In genomic region chr5:71533142-71533541, GRCh38 we compare ENCODE assay signal across 13 cellular contexts. TPM values are rescaled to one million over a fixed set of nuclear protein-coding genes. Genes with fewer than 3 reads are reported as not detected.
DNase-seq lines count a peak whose midpoint lies in the region; ATAC-seq, FAIRE-seq and TF ChIP-seq lines count a peak whose summit lies in the region.
"Had no signal": no experiment of that assay in that cellular context is flagged by ENCODE, and none has a peak within 500 bp of the region (broad histone marks: within the 10 kb centered on the region; RNA-seq: fewer than 3 reads in every experiment).

No MANE protein-coding gene starts in this region.

- no peaks in the 10 kb centered on the region for H3K27me3 Mint-ChIP-seq in activated CD8-positive, alpha-beta memory T cell treated with anti-CD3 and anti-CD28 coated beads, Interleukin-2, amount 10 ng/mL, durations not matched to agents 7 days and 5 days
- peaks cover 2% of the 10 kb centered on the region for H3K27me3 Mint-ChIP-seq in glutamatergic neuron (ENCODE audit: unreplicated experiment)
- H3K27me3 Mint-ChIP-seq: T-helper 17 cell had no signal

- no peak overlapping the region for H3K4me3 Mint-ChIP-seq in activated CD8-positive, alpha-beta memory T cell treated with anti-CD3 and anti-CD28 coated beads, Interleukin-2, amount 10 ng/mL, durations not matched to agents 7 days and 5 days
- no peak overlapping the region for H3K4me3 Mint-ChIP-seq in glutamatergic neuron (ENCODE audit: unreplicated experiment)
- H3K4me3 Mint-ChIP-seq: T-helper 17 cell had no signal

- intact Hi-C loops in tibial artery (cut with DNase I; ENCODE audit: low total_unique reads): no loop called here

- H3K36me3 ChIP-seq in skeletal muscle satellite cell (ENCODE audit: insufficient read depth, low read length) (peaks cover 23% of the 10 kb centered on the region), tibial artery (peaks cover 15 to 46% (median 28%) of the 10 kb centered on the region in 3 donors)

- H3K4me2 ChIP-seq in skeletal muscle satellite cell (ENCODE audit: low read length): peak overlapping the region; percentile 11

- no peak for DNase-seq in activated CD8-positive, alpha-beta memory T cell treated with anti-CD3 and anti-CD28 coated beads, Interleukin-2, amount 10 ng/mL, durations not matched to agents 7 days and 5 days
- DNase-seq in activated CD8-positive, alpha-beta memory T cell treated with anti-CD3 and anti-CD28 coated beads, Interleukin-2, amount 50 U/mL, for 4 hours: no peak
- DNase-seq in MV-4-11 (lab: John Stamatoyannopoulos, UW) (peak; percentile 68), epithelial cell of prostate (ENCODE audit: low read depth, low spot score) (no peak), glutamatergic neuron (no peak), D721Med (ENCODE audit: insufficient read length, low spot score) (no peak), tibial artery (no peak)
- DNase-seq: activated CD8-positive, alpha-beta memory T cell treated with anti-CD3 and anti-CD28 coated beads for 24 hours; aorta; stimulated activated CD4-positive, alpha-beta T cell treated with anti-CD3 and anti-CD28 coated beads, Interleukin-2, amount 100 ng/mL, for 24 hours; stomach; T-helper 17 cell had no signal

- peaks cover 12% of the 10 kb centered on the region for H3K4me1 Mint-ChIP-seq in activated CD8-positive, alpha-beta memory T cell treated with anti-CD3 and anti-CD28 coated beads, Interleukin-2, amount 10 ng/mL, durations not matched to agents 7 days and 5 days
- H3K4me1 Mint-ChIP-seq in glutamatergic neuron (ENCODE audit: low read depth, unreplicated experiment): no peaks in the 10 kb centered on the region

- no peaks in the 10 kb centered on the region for H3K9me3 Mint-ChIP-seq in activated CD8-positive, alpha-beta memory T cell treated with anti-CD3 and anti-CD28 coated beads, Interleukin-2, amount 10 ng/mL, durations not matched to agents 7 days and 5 days (ENCODE audit: low read depth)
- H3K9me3 Mint-ChIP-seq in glutamatergic neuron (ENCODE audit: unreplicated experiment): peaks cover 2% of the 10 kb centered on the region

- H3K4me3 ChIP-seq in skeletal muscle satellite cell (ENCODE audit: low read length) (no peak overlapping the region), tibial artery (no peak overlapping the region)
- H3K4me3 ChIP-seq: stomach had no signal

- peak overlapping the region; percentile 75 for H3K27ac Mint-ChIP-seq in activated CD8-positive, alpha-beta memory T cell treated with anti-CD3 and anti-CD28 coated beads, Interleukin-2, amount 10 ng/mL, durations not matched to agents 7 days and 5 days
- no peak overlapping the region for H3K27ac Mint-ChIP-seq in glutamatergic neuron (ENCODE audit: unreplicated experiment)
- H3K27ac Mint-ChIP-seq: T-helper 17 cell had no signal

- ATAC-seq in activated CD8-positive, alpha-beta memory T cell treated with anti-CD3 and anti-CD28 coated beads, Interleukin-2, amount 10 ng/mL, durations not matched to agents 7 days and 5 days: no peak

- peaks cover 51% of the 10 kb centered on the region for H3K36me3 Mint-ChIP-seq in activated CD8-positive, alpha-beta memory T cell treated with anti-CD3 and anti-CD28 coated beads, Interleukin-2, amount 10 ng/mL, durations not matched to agents 7 days and 5 days
- H3K36me3 Mint-ChIP-seq in glutamatergic neuron (ENCODE audit: unreplicated experiment): no peaks in the 10 kb centered on the region

- no peaks in the 10 kb centered on the region for H3K9me3 ChIP-seq in skeletal muscle satellite cell (replicated peaks; ENCODE audit: low read length)
- no peaks in the 10 kb centered on the region for H3K9me3 ChIP-seq in tibial artery
- H3K9me3 ChIP-seq: stomach had no signal

- no peak overlapping the region for H3K9ac ChIP-seq in skeletal muscle satellite cell (ENCODE audit: low read depth, low read length)

- H3K4me1 ChIP-seq in skeletal muscle satellite cell (ENCODE audit: control insufficient read depth, insufficient read depth, low read length): peaks cover 19% of the 10 kb centered on the region
- peaks cover 0 to 5% (median 0%) of the 10 kb centered on the region in 4 donors for H3K4me1 ChIP-seq in tibial artery

- TF ChIP-seq CTCF in glutamatergic neuron (IDR thresholded peaks at IDR 0.05; ENCODE audit: partially characterized antibody, unreplicated experiment) (no peak), D721Med (IDR thresholded peaks at IDR 0.05; ENCODE audit: insufficient read depth, missing control alignments) (no peak), tibial artery (IDR thresholded peaks at IDR 0.05) (no peak)

- FAIRE-seq in D721Med (lab: Jason Lieb, UNC): no peak

- H3K27me3 ChIP-seq in skeletal muscle satellite cell (ENCODE audit: control insufficient read depth, insufficient read depth, low read length) (no peaks in the 10 kb centered on the region), tibial artery (no peaks in the 10 kb centered on the region)
- H3K27me3 ChIP-seq: stomach had no signal

- H3K27ac ChIP-seq in epithelial cell of prostate (peak overlapping the region; percentile 50), tibial artery (no peak overlapping the region)

- CTCF ChIA-PET in activated CD8-positive, alpha-beta memory T cell treated with anti-CD3 and anti-CD28 coated beads, Interleukin-2, amount 10 ng/mL, durations not matched to agents 7 days and 5 days (lab: Charles Lee): interaction anchor here (0.8 kb wide), 1 partner anchor 12 kb away, joined by 3 read pairs; no protein-coding TSS in a partner anchor

RNA-seq across cellular contexts. Expression of gene MCCC2, which starts 54.0 kb away (rescaled TPM):
- 10 to 100 TPM; 45.7 to 59.0 TPM for total RNA-seq in activated CD8-positive, alpha-beta memory T cell treated with anti-CD3 and anti-CD28 coated beads, Interleukin-2, amount 10 ng/mL, durations not matched to agents 7 days and 5 days
- total RNA-seq in skeletal muscle satellite cell (2012; rRNA removed): 21.8 and 24.6 TPM in 2 replicates
- 17.3 TPM for total RNA-seq in glutamatergic neuron (ENCODE audit: unreplicated experiment)
